8 cellular contexts compared by ENCODE assay signal in genomic region chr6:42047790-42048405, GRCh38. TPM values are rescaled to one million over a fixed set of nuclear protein-coding genes. Genes with fewer than 3 reads are reported as not detected.
DNase-seq lines count a peak whose midpoint lies in the region; ATAC-seq and TF ChIP-seq lines count a peak whose summit lies in the region.

No MANE protein-coding gene starts in this region.

- H3K4me1 ChIP-seq in BE2C: no peaks in the 10 kb centered on the region

- no peaks in the 10 kb centered on the region; the same call in 1 of the 2 replicates for H3K36me3 ChIP-seq in BE2C

- no peaks in the 10 kb centered on the region for H3K9me3 Mint-ChIP-seq in naive thymus-derived CD8-positive, alpha-beta T cell

- no peaks in the 10 kb centered on the region for H3K27me3 Mint-ChIP-seq in naive thymus-derived CD8-positive, alpha-beta T cell

- H3K36me3 Mint-ChIP-seq in naive thymus-derived CD8-positive, alpha-beta T cell: peaks cover 21 to 53% (median 32%) of the 10 kb centered on the region in 3 donors

- H3K4me1 Mint-ChIP-seq in naive thymus-derived CD8-positive, alpha-beta T cell: peaks cover 26 to 87% (median 73%) of the 10 kb centered on the region in 4 donors

- no peak for TF ChIP-seq CTCF in BE2C (IDR thresholded peaks at IDR 0.05; ENCODE audit: low read depth, low read length)
- TF ChIP-seq CTCF in LNCaP clone FGC (IDR thresholded peaks at IDR 0.05; ENCODE audit: control insufficient read depth, extremely low read depth, insufficient read depth): no peak
- no peak for TF ChIP-seq CTCF in choroid plexus epithelial cell (conservative IDR thresholded peaks at IDR 0.05; ENCODE audit: low read depth, low read length)

- intact Hi-C loops in sciatic nerve (cut with DNase I): no loop called here

- POLR2A ChIA-PET in naive thymus-derived CD8-positive, alpha-beta T cell (lab: Charles Lee): interaction anchor here (0.5 to 16.0 kb wide), 18 partner anchors 7 to 881 kb away, joined by 3 to 233 read pairs (median 5); partner anchors contain the start of genes BICRAL, BYSL, CCND3 and CNPY3

- H3K9me3 ChIP-seq in BE2C: no peaks in the 10 kb centered on the region

- H3K4me3 ChIP-seq in BE2C (ENCODE audit: low read depth, low read length) (peak overlapping the region; percentile 69), LNCaP clone FGC (ENCODE audit: low read depth, low read length) (peak overlapping the region; percentile 37; the same call in 1 of the 2 replicates), choroid plexus epithelial cell (ENCODE audit: low read depth, low read length) (peak overlapping the region; percentile 93)

- peaks cover 9% of the 10 kb centered on the region for H3K27me3 ChIP-seq in BE2C

- ATAC-seq in naive thymus-derived CD8-positive, alpha-beta T cell: no peak
- ATAC-seq in sciatic nerve: no peak

- DNase-seq in BE2C (no peak), LNCaP clone FGC (ENCODE audit: low read depth) (no peak), choroid plexus epithelial cell (ENCODE audit: low read depth) (no peak), cerebellar nuclear complex (lab: John Stamatoyannopoulos, UW) (no peak), sciatic nerve (ENCODE audit: low spot score) (no peak), activated gamma-delta T cell treated with Interleukin-2 at 50 U/mL for 16 hours (no peak)
- peak in 2 of 10 donors; percentile 18 to 48 for DNase-seq in naive thymus-derived CD8-positive, alpha-beta T cell
- no peak for DNase-seq in activated CD4-positive, CD25-positive, alpha-beta regulatory T cell treated with anti-CD3 and anti-CD28 coated beads, Interleukin-2, amount 50 U/mL, for 72 hours

- peak overlapping the region; percentile 94 to 99 (median 98) for H3K4me3 Mint-ChIP-seq in naive thymus-derived CD8-positive, alpha-beta T cell

- peak overlapping the region; percentile 94 to 99 (median 96) for H3K27ac Mint-ChIP-seq in naive thymus-derived CD8-positive, alpha-beta T cell

RNA-seq across cellular contexts. Expression of gene TAF8, which starts 2.4 kb away (rescaled TPM):
- 30.5 TPM for polyA plus RNA-seq in BE2C (2012; ENCODE audit: insufficient read depth, insufficient read length, low read depth)
- total RNA-seq in naive thymus-derived CD8-positive, alpha-beta T cell: 10 to 100 TPM; 61.3 to 73.8 TPM
- polyA plus RNA-seq in naive thymus-derived CD8-positive, alpha-beta T cell: 10 to 100 TPM; 24.4 to 36.8 (median 28.6) TPM
- 28.6 TPM for total RNA-seq in sciatic nerve

Comparison
In these comparisons a context has a peak if more than half of its experiments do, and no peak if none do; other contexts are left out.
1. H3K4me3 ChIP-seq: peak in every context shown above with its lines; median percentile 93 in choroid plexus epithelial cell; 69 in BE2C; 37 in LNCaP clone FGC.